ENCODE assay signal across 1 cellular context in genomic region chr14:22509751-22510300, GRCh38.
TF ChIP-seq lines count a peak whose summit lies in the region.

No MANE protein-coding gene starts in this region.

TF ChIP-seq in GM12878, 131 proteins besides CTCF, POLR2A, EP300 and RAD21 (continued from another document and continues in another):
- TF ChIP-seq HSF1 (IDR thresholded peaks at IDR 0.05; ENCODE audit: low read depth, low read length) (no peak), EED (IDR thresholded peaks at IDR 0.05; ENCODE audit: low read depth) (no peak; the same call in none of the 2 replicates), KAT2A (conservative IDR thresholded peaks at IDR 0.05; ENCODE audit: control insufficient read depth, low read depth, low read length) (no peak), ZNF622 (IDR thresholded peaks at IDR 0.05) (no peak), SRF (IDR thresholded peaks at IDR 0.05; ENCODE audit: low read depth in 2 of 2, low read length in 2 of 2) (no peak), POU2F2 (IDR thresholded peaks at IDR 0.05; ENCODE audit: borderline replicate concordance, low read depth, low read length) (no peak; the same call in 2 of the 3 replicates), SKIL (IDR thresholded peaks at IDR 0.05; ENCODE audit: low read depth, poor library complexity, severe bottlenecking) (peak; percentile 52), RUNX3 (IDR thresholded peaks at IDR 0.05; ENCODE audit: low read length) (peak; percentile 41; the same call in 1 of the 2 replicates), RFX5 (IDR thresholded peaks at IDR 0.05; ENCODE audit: low read depth, low read length) (no peak), ZNF217 (IDR thresholded peaks at IDR 0.05) (no peak), IRF3 (IDR thresholded peaks at IDR 0.05) (no peak), USF2 (IDR thresholded peaks at IDR 0.05; ENCODE audit: borderline replicate concordance, low read depth, low read length) (no peak), FOXM1 (IDR thresholded peaks at IDR 0.05; ENCODE audit: low read depth, low read length) (peak; percentile 67; the same call in 1 of the 2 replicates), CREM (IDR thresholded peaks at IDR 0.05; ENCODE audit: low read depth) (peak; percentile 66; the same call in 1 of the 2 replicates), SREBF2 (IDR thresholded peaks at IDR 0.05; ENCODE audit: low read length) (no peak), GATAD2B (conservative IDR thresholded peaks at IDR 0.05; ENCODE audit: low read depth) (no peak; the same call in 1 of the 2 replicates), SMAD1 (IDR thresholded peaks at IDR 0.05; ENCODE audit: low read depth, partially characterized antibody) (no peak), YBX1 (IDR thresholded peaks at IDR 0.05) (0 out of 2 replicates have a peak, but pooled peaks have one; percentile 29), TARDBP (IDR thresholded peaks at IDR 0.05; ENCODE audit: borderline replicate concordance) (no peak), SMARCA5 (IDR thresholded peaks at IDR 0.05) (no peak), ZNF274 (IDR thresholded peaks at IDR 0.05; ENCODE audit: insufficient read depth, insufficient read length) (no peak), NRF1 (conservative IDR thresholded peaks at IDR 0.05; ENCODE audit: low read depth, low read length) (no peak), BCL3 (IDR thresholded peaks at IDR 0.05; ENCODE audit: borderline replicate concordance, insufficient read depth, low read depth, low read length, poor library complexity, severe bottlenecking) (peak; percentile 7), SIN3A (IDR thresholded peaks at IDR 0.05; ENCODE audit: low read depth, low read length) (no peak), HCFC1 (IDR thresholded peaks at IDR 0.05; ENCODE audit: low read length) (no peak), PBX3 (IDR thresholded peaks at IDR 0.05; ENCODE audit: insufficient replicate concordance, low read depth, low read length) (no peak), ZBTB33 (IDR thresholded peaks at IDR 0.05) (no peak), ZBTB11 (CRISPR knock-in tag; IDR thresholded peaks at IDR 0.05) (no peak), ETV6 (conservative IDR thresholded peaks at IDR 0.05 in 1 of 2, IDR thresholded peaks at IDR 0.05 in 1 of 2; ENCODE audit: borderline replicate concordance in 1 of 2, low read depth in 1 of 2) (peak in 1 of 2 experiments; percentile 63; a peak in 1 of 4 replicates), MTA3 (IDR thresholded peaks at IDR 0.05; ENCODE audit: borderline replicate concordance, low read length) (no peak), ZNF207 (IDR thresholded peaks at IDR 0.05; ENCODE audit: borderline replicate concordance) (no peak), EZH2 (IDR thresholded peaks at IDR 0.05; ENCODE audit: borderline replicate concordance, control insufficient read depth, low read depth, low read length) (no peak), FOS (IDR thresholded peaks at IDR 0.05; ENCODE audit: borderline replicate concordance, extremely low read depth, insufficient read length) (no peak), ZBED1 (IDR thresholded peaks at IDR 0.05; ENCODE audit: borderline replicate concordance) (peak; percentile 23), SUZ12 (IDR thresholded peaks at IDR 0.05; ENCODE audit: unreplicated experiment) (no peak), NFYA (IDR thresholded peaks at IDR 0.05; ENCODE audit: borderline replicate concordance, low read depth, low read length) (no peak), NBN (IDR thresholded peaks at IDR 0.05) (0 out of 2 replicates have a peak, but pooled peaks have one; percentile 55), RB1 (IDR thresholded peaks at IDR 0.05; ENCODE audit: borderline replicate concordance) (peak; percentile 44; the same call in 1 of the 2 replicates), MEF2B (IDR thresholded peaks at IDR 0.05; ENCODE audit: partially characterized antibody, poor library complexity, severe bottlenecking) (peak; percentile 97), IRF4 (IDR thresholded peaks at IDR 0.05; ENCODE audit: low read depth, low read length) (no peak; the same call in 1 of the 2 replicates), CUX1 (IDR thresholded peaks at IDR 0.05; ENCODE audit: insufficient replicate concordance, low read depth, low read length) (no peak), KLF5 (IDR thresholded peaks at IDR 0.05; ENCODE audit: partially characterized antibody) (no peak), ZZZ3 (IDR thresholded peaks at IDR 0.05; ENCODE audit: control insufficient read depth, insufficient read length, low read depth) (no peak), FOXK2 (IDR thresholded peaks at IDR 0.05) (no peak), MXI1 (IDR thresholded peaks at IDR 0.05; ENCODE audit: low read depth, low read length) (0 out of 2 replicates have a peak, but pooled peaks have one; percentile 6), LARP7 (IDR thresholded peaks at IDR 0.05) (no peak)
